ENCODE assay signal across 32 cellular contexts in genomic region chr1:219381396-219381795, GRCh38.
"Had no signal": no experiment of that assay in that cellular context is flagged by ENCODE, and none has a peak within 500 bp of the region (broad histone marks: within the 10 kb centered on the region; RNA-seq: fewer than 3 reads in every experiment).

No MANE protein-coding gene starts in this region.

- DNase-seq: activated B cell treated with CpG ODN at 0.5 μM for 24 hours; activated CD4-positive, alpha-beta T cell treated with anti-CD3 and anti-CD28 coated beads for 48 hours; activated CD4-positive, alpha-beta T cell treated with anti-CD3 and anti-CD28 coated beads, Interleukin-2, amount 50 U/mL, for 1 hour; activated CD4-positive, alpha-beta T cell treated with anti-CD3 and anti-CD28 coated beads, Interleukin-2, amount 50 U/mL, for 48 hours; activated CD8-positive, alpha-beta memory T cell treated with anti-CD3 and anti-CD28 coated beads, Interleukin-2, amount 10 ng/mL, durations not matched to agents 7 days and 5 days; activated CD8-positive, alpha-beta memory T cell treated with anti-CD3 and anti-CD28 coated beads, Interleukin-2, amount 50 U/mL, for 4 hours; activated CD8-positive, alpha-beta T cell treated with anti-CD3 and anti-CD28 coated beads for 36 hours; activated gamma-delta T cell; activated naive CD4-positive, alpha-beta T cell; activated naive CD4-positive, alpha-beta T cell treated with anti-CD3 and anti-CD28 coated beads, Interleukin-2, amount 10 ng/mL, durations not matched to agents 7 days and 5 days; activated naive CD8-positive, alpha-beta T cell treated with anti-CD3 and anti-CD28 coated beads, Interleukin-2, amount 10 ng/mL, durations not matched to agents 7 days and 5 days; activated T-cell treated with anti-CD3 and anti-CD28 coated beads, Interleukin-2, amount 50 U/mL, for 1 hour; activated T-cell treated with anti-CD3 and anti-CD28 coated beads, Interleukin-2, amount 50 U/mL, for 72 hours; brain microvascular endothelial cell; dorsolateral prefrontal cortex; effector memory CD8-positive, alpha-beta T cell; erythroblast; foreskin keratinocyte; gastrocnemius medialis; glutamatergic neuron; heart left ventricle; T-cell; T-helper 17 cell; T1000; WERI-Rb-1 had no signal

- H3K9me3 Mint-ChIP-seq: activated B cell treated with CpG ODN at 0.5 μM for 24 hours; activated CD8-positive, alpha-beta T cell treated with anti-CD3 and anti-CD28 coated beads for 36 hours; activated naive CD4-positive, alpha-beta T cell treated with anti-CD3 and anti-CD28 coated beads, Interleukin-2, amount 10 ng/mL, durations not matched to agents 7 days and 5 days; activated naive CD4-positive, alpha-beta T cell treated with anti-CD3 and anti-CD28 coated beads, Interleukin-2, amount 50 U/mL, for 72 hours; activated naive CD8-positive, alpha-beta T cell treated with anti-CD3 and anti-CD28 coated beads, Interleukin-2, amount 10 ng/mL, durations not matched to agents 7 days and 5 days; central memory CD8-positive, alpha-beta T cell; dendritic cell treated with granulocyte-macrophage colony-stimulating factor and Interleukin-4, amounts not matched to agents 40 ng/mL and 50 ng/mL, for 4 days; effector memory CD8-positive, alpha-beta T cell; T-helper 2 cell treated with Interferon-gamma antibody and Interleukin-4, amounts not matched to agents 5 μg/mL and 100 μg/mL, for 36 hours had no signal

- H3K27ac ChIP-seq: ascending aorta, brain microvascular endothelial cell, coronary artery, dorsolateral prefrontal cortex, esophagus muscularis mucosa, foreskin keratinocyte, gastrocnemius medialis, heart left ventricle, WERI-Rb-1 had no signal

- H3K4me1 ChIP-seq: ascending aorta, esophagus muscularis mucosa, foreskin keratinocyte, heart left ventricle had no signal

- H3K27me3 ChIP-seq: ascending aorta, brain microvascular endothelial cell, dorsolateral prefrontal cortex, esophagus muscularis mucosa, gastrocnemius medialis, heart left ventricle had no signal

- H3K27ac Mint-ChIP-seq: activated B cell treated with CpG ODN at 0.5 μM for 24 hours; activated CD8-positive, alpha-beta memory T cell treated with anti-CD3 and anti-CD28 coated beads, Interleukin-2, amount 10 ng/mL, durations not matched to agents 7 days and 5 days; activated CD8-positive, alpha-beta T cell treated with anti-CD3 and anti-CD28 coated beads for 36 hours; activated naive CD4-positive, alpha-beta T cell treated with anti-CD3 and anti-CD28 coated beads, Interleukin-2, amount 10 ng/mL, durations not matched to agents 7 days and 5 days; activated naive CD4-positive, alpha-beta T cell treated with anti-CD3 and anti-CD28 coated beads, Interleukin-2, amount 50 U/mL, for 72 hours; activated naive CD8-positive, alpha-beta T cell treated with anti-CD3 and anti-CD28 coated beads, Interleukin-2, amount 10 ng/mL, durations not matched to agents 7 days and 5 days; activated T-cell treated with anti-CD3 and anti-CD28 coated beads, Interleukin-2, amount 50 U/mL, for 72 hours; dendritic cell treated with granulocyte-macrophage colony-stimulating factor and Interleukin-4, amounts not matched to agents 40 ng/mL and 50 ng/mL, for 4 days; effector memory CD8-positive, alpha-beta T cell; T-cell; T-helper 17 cell; T-helper 2 cell treated with Interferon-gamma antibody and Interleukin-4, amounts not matched to agents 5 μg/mL and 100 μg/mL, for 36 hours had no signal

- H3K27me3 Mint-ChIP-seq: activated B cell treated with CpG ODN at 0.5 μM for 24 hours; activated CD8-positive, alpha-beta T cell treated with anti-CD3 and anti-CD28 coated beads for 36 hours; activated naive CD4-positive, alpha-beta T cell treated with anti-CD3 and anti-CD28 coated beads, Interleukin-2, amount 10 ng/mL, durations not matched to agents 7 days and 5 days; activated naive CD8-positive, alpha-beta T cell treated with anti-CD3 and anti-CD28 coated beads, Interleukin-2, amount 10 ng/mL, durations not matched to agents 7 days and 5 days; central memory CD8-positive, alpha-beta T cell; dendritic cell treated with granulocyte-macrophage colony-stimulating factor and Interleukin-4, amounts not matched to agents 40 ng/mL and 50 ng/mL, for 4 days; effector memory CD8-positive, alpha-beta T cell; T-cell; T-helper 17 cell had no signal

- H3K4me3 Mint-ChIP-seq: activated B cell treated with CpG ODN at 0.5 μM for 24 hours; activated CD8-positive, alpha-beta memory T cell treated with anti-CD3 and anti-CD28 coated beads, Interleukin-2, amount 10 ng/mL, durations not matched to agents 7 days and 5 days; activated CD8-positive, alpha-beta T cell treated with anti-CD3 and anti-CD28 coated beads for 36 hours; activated naive CD4-positive, alpha-beta T cell treated with anti-CD3 and anti-CD28 coated beads, Interleukin-2, amount 10 ng/mL, durations not matched to agents 7 days and 5 days; activated naive CD8-positive, alpha-beta T cell treated with anti-CD3 and anti-CD28 coated beads, Interleukin-2, amount 10 ng/mL, durations not matched to agents 7 days and 5 days; activated T-cell treated with anti-CD3 and anti-CD28 coated beads, Interleukin-2, amount 50 U/mL, for 72 hours; central memory CD8-positive, alpha-beta T cell; dendritic cell treated with granulocyte-macrophage colony-stimulating factor and Interleukin-4, amounts not matched to agents 40 ng/mL and 50 ng/mL, for 4 days; effector memory CD8-positive, alpha-beta T cell; T-cell; T-helper 17 cell; T-helper 2 cell treated with Interferon-gamma antibody and Interleukin-4, amounts not matched to agents 5 μg/mL and 100 μg/mL, for 36 hours had no signal

- H3K4me3 ChIP-seq: ascending aorta, coronary artery, dorsolateral prefrontal cortex, esophagus muscularis mucosa, gastrocnemius medialis, heart left ventricle had no signal

- H3K36me3 Mint-ChIP-seq: activated CD8-positive, alpha-beta memory T cell treated with anti-CD3 and anti-CD28 coated beads, Interleukin-2, amount 10 ng/mL, durations not matched to agents 7 days and 5 days; activated naive CD4-positive, alpha-beta T cell treated with anti-CD3 and anti-CD28 coated beads, Interleukin-2, amount 10 ng/mL, durations not matched to agents 7 days and 5 days; activated naive CD4-positive, alpha-beta T cell treated with anti-CD3 and anti-CD28 coated beads, Interleukin-2, amount 50 U/mL, for 72 hours; activated naive CD8-positive, alpha-beta T cell treated with anti-CD3 and anti-CD28 coated beads, Interleukin-2, amount 10 ng/mL, durations not matched to agents 7 days and 5 days; T-cell had no signal

- H3K36me3 ChIP-seq: ascending aorta, brain microvascular endothelial cell, esophagus muscularis mucosa, gastrocnemius medialis, heart left ventricle, WERI-Rb-1 had no signal

- H3K4me1 Mint-ChIP-seq: activated B cell treated with CpG ODN at 0.5 μM for 24 hours; activated CD8-positive, alpha-beta memory T cell treated with anti-CD3 and anti-CD28 coated beads, Interleukin-2, amount 10 ng/mL, durations not matched to agents 7 days and 5 days; activated naive CD4-positive, alpha-beta T cell treated with anti-CD3 and anti-CD28 coated beads, Interleukin-2, amount 10 ng/mL, durations not matched to agents 7 days and 5 days; activated naive CD8-positive, alpha-beta T cell treated with anti-CD3 and anti-CD28 coated beads, Interleukin-2, amount 10 ng/mL, durations not matched to agents 7 days and 5 days; central memory CD8-positive, alpha-beta T cell; T-cell; T-helper 17 cell had no signal

- H3K9me3 ChIP-seq: ascending aorta, esophagus muscularis mucosa, gastrocnemius medialis, heart left ventricle had no signal
